25 cellular contexts compared by ENCODE assay signal in the genomic region with DNA sequence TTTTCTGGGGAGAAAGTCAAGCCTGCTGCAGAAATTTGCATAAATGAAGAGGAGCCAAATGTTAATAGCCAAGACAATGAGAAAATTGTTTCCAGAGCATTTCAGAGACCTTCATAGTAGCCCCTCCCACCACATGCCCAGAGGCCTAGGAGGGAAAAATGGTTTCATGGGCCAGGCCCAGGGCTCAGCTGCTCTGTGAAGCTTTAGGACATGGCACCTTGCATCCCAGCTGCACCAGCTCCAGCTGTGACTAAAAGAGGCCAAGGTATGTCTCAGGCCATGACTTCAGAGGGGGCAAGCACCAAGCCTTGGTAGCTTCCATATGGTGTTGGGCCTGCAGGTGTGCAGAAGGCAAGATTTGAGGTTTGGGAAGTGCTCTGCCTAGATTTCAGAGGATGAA.
DNase-seq lines count a peak whose midpoint lies in the region; ATAC-seq and TF ChIP-seq lines count a peak whose summit lies in the region.
"Had no signal": no experiment of that assay in that cellular context is flagged by ENCODE, and none has a peak within 500 bp of the region (broad histone marks: within the 10 kb centered on the region; RNA-seq: fewer than 3 reads in every experiment).

No MANE protein-coding gene starts in this region.

- H2BK5ac ChIP-seq in mesenchymal stem cell (ENCODE audit: low read depth, low read length, poor library complexity, severe bottlenecking) = no peak overlapping the region

- ATAC-seq in activated naive CD8-positive, alpha-beta T cell treated with anti-CD3 and anti-CD28 coated beads, Interleukin-2, amount 50 U/mL, for 24 hours = no peak
- no peak for ATAC-seq in natural killer cell treated with Interleukin-12 subunit alpha and Interleukin-12 subunit beta and Interleukin-15 and Interleukin-18, amount 100 ng/mL, for 72 hours
- ATAC-seq in natural killer cell (no peak), T-helper 17 cell (no peak)
- ATAC-seq: GM12878 had no signal

- H3K14ac ChIP-seq in mesenchymal stem cell (ENCODE audit: low read length in 2 of 2) = no peak overlapping the region

- H3K36me3 ChIP-seq in mesenchymal stem cell (ENCODE audit: control insufficient read depth in 1 of 2, insufficient read depth in 2 of 2, low read depth in 1 of 2, low read length in 2 of 2) = no peaks in the 10 kb centered on the region
- H3K36me3 ChIP-seq: BE2C, BLaER1 had no signal

- no peak overlapping the region for H3K4me3 ChIP-seq in mesenchymal stem cell (ENCODE audit: insufficient read depth in 1 of 2, low read depth in 1 of 2, low read length in 2 of 2)
- H3K4me3 ChIP-seq: BLaER1, GM12878 had no signal

- H3K4me1 ChIP-seq in mesenchymal stem cell (ENCODE audit: control insufficient read depth, insufficient read depth, low read depth, low read length) = no peaks in the 10 kb centered on the region
- H3K4me1 ChIP-seq: BE2C, BLaER1 had no signal

- H3K4me3 Mint-ChIP-seq in activated naive CD8-positive, alpha-beta T cell = no peak overlapping the region
- no peak overlapping the region for H3K4me3 Mint-ChIP-seq in activated naive CD8-positive, alpha-beta T cell treated with anti-CD3 and anti-CD28 coated beads, Interleukin-2, amount 50 U/mL, for 24 hours
- H3K4me3 Mint-ChIP-seq in natural killer cell treated with Interleukin-12 subunit alpha and Interleukin-12 subunit beta and Interleukin-15 and Interleukin-18, amount 100 ng/mL, for 72 hours = peak overlapping the region; percentile 41
- no peak overlapping the region for H3K4me3 Mint-ChIP-seq in natural killer cell
- no peak overlapping the region for H3K4me3 Mint-ChIP-seq in T-helper 17 cell
- H3K4me3 Mint-ChIP-seq: CD14-positive monocyte; CD4-positive, alpha-beta memory T cell; CD8-positive, alpha-beta memory T cell had no signal

- H3K23ac ChIP-seq in mesenchymal stem cell (ENCODE audit: low read length in 2 of 2) = no peak overlapping the region

- H3K18ac ChIP-seq in mesenchymal stem cell (ENCODE audit: low read depth in 1 of 2, low read length in 2 of 2) = no peak overlapping the region

- H3K27me3 Mint-ChIP-seq in activated naive CD8-positive, alpha-beta T cell = no peaks in the 10 kb centered on the region
- H3K27me3 Mint-ChIP-seq in activated naive CD8-positive, alpha-beta T cell treated with anti-CD3 and anti-CD28 coated beads, Interleukin-2, amount 50 U/mL, for 24 hours = no peaks in the 10 kb centered on the region
- H3K27me3 Mint-ChIP-seq in natural killer cell treated with Interleukin-12 subunit alpha and Interleukin-12 subunit beta and Interleukin-15 and Interleukin-18, amount 100 ng/mL, for 72 hours = no peaks in the 10 kb centered on the region
- no peaks in the 10 kb centered on the region for H3K27me3 Mint-ChIP-seq in natural killer cell (ENCODE audit: low read depth in 2 of 2)
- H3K27me3 Mint-ChIP-seq in T-helper 17 cell = no peaks in the 10 kb centered on the region
- H3K27me3 Mint-ChIP-seq: CD4-positive, alpha-beta memory T cell; CD4-positive, CD25-positive, alpha-beta regulatory T cell had no signal

- no peak for TF ChIP-seq CTCF in natural killer cell (IDR thresholded peaks at IDR 0.05)

- no peak overlapping the region for H3K4ac ChIP-seq in mesenchymal stem cell (ENCODE audit: low read depth in 1 of 2, low read length in 2 of 2)

- peak overlapping the region; percentile 19 for H3K27ac Mint-ChIP-seq in activated naive CD8-positive, alpha-beta T cell
- H3K27ac Mint-ChIP-seq in activated naive CD8-positive, alpha-beta T cell treated with anti-CD3 and anti-CD28 coated beads, Interleukin-2, amount 50 U/mL, for 24 hours = no peak overlapping the region
- H3K27ac Mint-ChIP-seq in natural killer cell treated with Interleukin-12 subunit alpha and Interleukin-12 subunit beta and Interleukin-15 and Interleukin-18, amount 100 ng/mL, for 72 hours = peak overlapping the region; percentile 96 to 98
- no peak overlapping the region for H3K27ac Mint-ChIP-seq in natural killer cell
- peak overlapping the region; percentile 19 for H3K27ac Mint-ChIP-seq in T-helper 17 cell
- H3K27ac Mint-ChIP-seq: CD14-positive monocyte had no signal

- no peak overlapping the region for H2BK120ac ChIP-seq in mesenchymal stem cell (ENCODE audit: low read depth, low read length)

- peaks cover 6% of the 10 kb centered on the region for H3K9me3 Mint-ChIP-seq in activated naive CD8-positive, alpha-beta T cell (ENCODE audit: low read depth)
- H3K9me3 Mint-ChIP-seq in activated naive CD8-positive, alpha-beta T cell treated with anti-CD3 and anti-CD28 coated beads, Interleukin-2, amount 50 U/mL, for 24 hours = peaks cover 18% of the 10 kb centered on the region
- H3K9me3 Mint-ChIP-seq in natural killer cell treated with Interleukin-12 subunit alpha and Interleukin-12 subunit beta and Interleukin-15 and Interleukin-18, amount 100 ng/mL, for 72 hours = peaks cover 7% of the 10 kb centered on the region
- peaks cover 0 to 3% of the 10 kb centered on the region in 2 donors for H3K9me3 Mint-ChIP-seq in natural killer cell
- H3K9me3 Mint-ChIP-seq: CD4-positive, CD25-positive, alpha-beta regulatory T cell; CD8-positive, alpha-beta memory T cell had no signal

- no peak overlapping the region for H4K91ac ChIP-seq in mesenchymal stem cell (ENCODE audit: low read length)

- peaks cover 43% of the 10 kb centered on the region for H3K4me1 Mint-ChIP-seq in activated naive CD8-positive, alpha-beta T cell (ENCODE audit: low read depth)
- H3K4me1 Mint-ChIP-seq in activated naive CD8-positive, alpha-beta T cell treated with anti-CD3 and anti-CD28 coated beads, Interleukin-2, amount 50 U/mL, for 24 hours = peaks cover 41% of the 10 kb centered on the region
- H3K4me1 Mint-ChIP-seq in natural killer cell treated with Interleukin-12 subunit alpha and Interleukin-12 subunit beta and Interleukin-15 and Interleukin-18, amount 100 ng/mL, for 72 hours (ENCODE audit: low read depth in 2 of 2) = peaks cover 32 to 51% of the 10 kb centered on the region in 2 donors
- H3K4me1 Mint-ChIP-seq in natural killer cell (peaks cover 35% of the 10 kb centered on the region in 2 donors), T-helper 17 cell (peaks cover 14% of the 10 kb centered on the region)

- DNase-seq in activated naive CD8-positive, alpha-beta T cell treated with anti-CD3 and anti-CD28 coated beads, Interleukin-2, amount 50 U/mL, for 24 hours = no peak
- DNase-seq in natural killer cell treated with Interleukin-12 subunit alpha and Interleukin-12 subunit beta and Interleukin-15 and Interleukin-18, amount 100 ng/mL, for 72 hours (ENCODE audit: low spot score) = no peak
- DNase-seq in natural killer cell = no peak
- no peak for DNase-seq in T-helper 17 cell
- no peak for DNase-seq in mesenchymal stem cell
- no peak for DNase-seq in anterior cingulate cortex (lab: John Stamatoyannopoulos, UW)
- DNase-seq: 8988T; ACHN; BE2C; C1 segment of cervical spinal cord; CD4-positive, alpha-beta memory T cell; CD4-positive, CD25-positive, alpha-beta regulatory T cell; CD8-positive, alpha-beta memory T cell; COR-L47; DMS 273 treated with DMSO at 0.1 percent for 48 hours; DMS153; DMS53; DMS79; DND-41; EL; GDM1 had no signal

- no peaks in the 10 kb centered on the region for H3K27me3 ChIP-seq in mesenchymal stem cell (ENCODE audit: control insufficient read depth in 1 of 2, insufficient read depth in 1 of 2, low read length in 2 of 2)
- H3K27me3 ChIP-seq: BE2C, BLaER1 had no signal

- H3K9me3 ChIP-seq in T-helper 17 cell (ENCODE audit: control insufficient read depth, low read length, poor library complexity, severe bottlenecking) (no peaks in the 10 kb centered on the region), mesenchymal stem cell (ENCODE audit: control insufficient read depth, low read length) (peaks cover 6% of the 10 kb centered on the region)
- H3K9me3 ChIP-seq: BE2C had no signal

- no peak overlapping the region for H3K27ac ChIP-seq in mesenchymal stem cell (ENCODE audit: low read length, poor library complexity, severe bottlenecking)
- H3K27ac ChIP-seq: BLaER1 had no signal

- no peak overlapping the region for H2AFZ ChIP-seq in mesenchymal stem cell (ENCODE audit: low read depth, low read length)

- peaks cover 8% of the 10 kb centered on the region for H3K36me3 Mint-ChIP-seq in activated naive CD8-positive, alpha-beta T cell
- H3K36me3 Mint-ChIP-seq in activated naive CD8-positive, alpha-beta T cell treated with anti-CD3 and anti-CD28 coated beads, Interleukin-2, amount 50 U/mL, for 24 hours (ENCODE audit: low read depth) = peaks cover 6% of the 10 kb centered on the region
- peaks cover 30% of the 10 kb centered on the region for H3K36me3 Mint-ChIP-seq in natural killer cell treated with Interleukin-12 subunit alpha and Interleukin-12 subunit beta and Interleukin-15 and Interleukin-18, amount 100 ng/mL, for 72 hours
- H3K36me3 Mint-ChIP-seq in natural killer cell (no peaks in the 10 kb centered on the region), T-helper 17 cell (ENCODE audit: low read depth) (peaks cover 2% of the 10 kb centered on the region)
- H3K36me3 Mint-ChIP-seq: CD4-positive, alpha-beta memory T cell had no signal

- H3K4me2 ChIP-seq in mesenchymal stem cell (ENCODE audit: low read length, poor library complexity, severe bottlenecking) = no peak overlapping the region
- H3K4me2 ChIP-seq: BLaER1 had no signal

- H3K79me1 ChIP-seq in mesenchymal stem cell (replicated peaks; ENCODE audit: low read length, poor library complexity, severe bottlenecking) = no peaks in the 10 kb centered on the region

- H3K9ac ChIP-seq in mesenchymal stem cell (ENCODE audit: low read length) = no peak overlapping the region
- H3K9ac ChIP-seq: BLaER1 had no signal

- H2BK15ac ChIP-seq in mesenchymal stem cell (ENCODE audit: low read depth, poor library complexity, severe bottlenecking) = no peak overlapping the region

- H2BK12ac ChIP-seq in mesenchymal stem cell (ENCODE audit: low read length in 2 of 2) = no peak overlapping the region

- no peak overlapping the region for H2AK5ac ChIP-seq in mesenchymal stem cell (ENCODE audit: low read length, severe bottlenecking)

- H4K8ac ChIP-seq in mesenchymal stem cell (ENCODE audit: low read length) = no peak overlapping the region

- intact Hi-C loops in natural killer cell (cut with micrococcal nuclease) = loop anchor here (5.0 kb wide), 1 partner anchor 38 kb away; no protein-coding TSS in a partner anchor

Comparison
In these comparisons a context has a peak if more than half of its experiments do, and no peak if none do; other contexts are left out.
1. H3K27ac Mint-ChIP-seq: peak in activated naive CD8-positive, alpha-beta T cell (single experiment), natural killer cell treated with Interleukin-12 subunit alpha and Interleukin-12 subunit beta and Interleukin-15 and Interleukin-18, amount 100 ng/mL, for 72 hours (2 of 2) and T-helper 17 cell (single experiment); none in activated naive CD8-positive, alpha-beta T cell treated with anti-CD3 and anti-CD28 coated beads, Interleukin-2, amount 50 U/mL, for 24 hours (single experiment) and natural killer cell (0 of 2).